In the genomic region with DNA sequence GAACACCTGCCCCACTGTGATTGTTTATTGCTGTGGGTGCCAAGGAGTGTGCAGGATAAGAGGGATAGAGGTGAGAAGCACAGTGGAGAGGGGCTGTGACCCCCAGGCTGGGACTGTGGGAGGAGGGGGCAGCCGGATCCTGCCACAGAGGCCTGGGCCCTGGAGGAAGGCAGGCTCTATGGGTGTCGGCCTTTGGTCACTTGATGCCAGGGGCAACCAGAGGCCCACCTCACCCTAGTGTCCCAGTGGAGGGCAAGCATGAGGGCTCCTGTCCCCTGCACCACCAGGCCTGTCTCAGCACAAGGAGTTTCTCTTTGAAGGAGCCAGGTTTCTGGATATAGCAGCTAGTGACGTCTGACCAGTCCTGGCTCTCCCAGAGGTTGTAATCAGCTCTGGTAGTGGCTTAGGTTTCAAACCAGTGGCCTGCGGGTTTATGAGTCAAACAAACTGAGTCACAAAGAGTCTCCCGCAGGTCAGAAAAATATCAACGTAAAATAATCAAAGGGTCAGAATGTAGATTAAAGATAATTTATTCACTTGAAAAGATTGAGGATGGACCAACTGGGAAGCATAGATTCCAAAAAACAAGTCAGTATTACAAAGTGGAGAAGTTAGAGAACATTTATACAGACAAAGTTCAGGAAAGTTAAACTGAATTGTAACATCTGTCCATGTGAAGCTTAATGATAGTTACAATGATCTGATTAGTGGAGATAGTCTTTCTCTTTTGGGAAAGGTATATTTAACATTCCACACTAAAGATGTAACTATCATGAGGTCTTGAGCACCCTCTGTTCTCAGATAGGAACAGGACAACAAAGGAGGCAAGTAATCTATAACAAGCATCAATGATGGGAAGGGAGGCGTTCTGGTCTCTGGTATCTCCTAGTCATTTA, we compare ENCODE assay signal across 1 cellular context.
TF ChIP-seq lines count a peak whose summit lies in the region.

No MANE protein-coding gene starts in this region.

TF ChIP-seq in K562, 482 proteins besides CTCF, POLR2A, EP300 and RAD21:
- no peak for TF ChIP-seq HCFC1 (IDR thresholded peaks at IDR 0.05; ENCODE audit: low read depth, low read length)
- no peak for TF ChIP-seq RBM17 (IDR thresholded peaks at IDR 0.05; ENCODE audit: borderline replicate concordance, low read depth, low read length)
- no peak for TF ChIP-seq ZKSCAN3 (CRISPR knock-in tag; IDR thresholded peaks at IDR 0.05)
- TF ChIP-seq ZNF175 (CRISPR knock-in tag; IDR thresholded peaks at IDR 0.05; ENCODE audit: low read depth): no peak
- TF ChIP-seq HOXB6 (CRISPR knock-in tag; IDR thresholded peaks at IDR 0.05; ENCODE audit: borderline replicate concordance): no peak
- no peak for TF ChIP-seq NCOA1 (IDR thresholded peaks at IDR 0.05; ENCODE audit: low read depth)
- TF ChIP-seq FOSL1 (tag; conservative IDR thresholded peaks at IDR 0.05): peak; percentile 85
- TF ChIP-seq ZNF165 (CRISPR knock-in tag; IDR thresholded peaks at IDR 0.05; ENCODE audit: borderline replicate concordance): no peak
